ENCODE assay signal across 19 cellular contexts in genomic region chr2:45072064-45072861, GRCh38.
"Had no signal": no experiment of that assay in that cellular context is flagged by ENCODE, and none has a peak within 500 bp of the region (broad histone marks: within the 10 kb centered on the region; RNA-seq: fewer than 3 reads in every experiment).

No MANE protein-coding gene starts in this region.

- H3K9ac ChIP-seq: parathyroid adenoma had no signal

- H3K9me3 ChIP-seq: left ventricle myocardium inferior, neutrophil, sigmoid colon had no signal

- H3K4me3 Mint-ChIP-seq: activated naive CD8-positive, alpha-beta T cell treated with anti-CD3 and anti-CD28 coated beads, Interleukin-2, amount 10 ng/mL, durations not matched to agents 7 days and 5 days; activated T-cell treated with anti-CD3 and anti-CD28 coated beads, Interleukin-2, amount 50 U/mL, for 24 hours had no signal

- H3K4me1 Mint-ChIP-seq: activated naive CD8-positive, alpha-beta T cell treated with anti-CD3 and anti-CD28 coated beads, Interleukin-2, amount 10 ng/mL, durations not matched to agents 7 days and 5 days had no signal

- H3K36me3 ChIP-seq: left ventricle myocardium inferior, neutrophil, sigmoid colon had no signal

- H3K4me3 ChIP-seq: left ventricle myocardium inferior, sigmoid colon had no signal

- H3K4me1 ChIP-seq: left ventricle myocardium inferior, parathyroid adenoma, sigmoid colon had no signal

- H2AFZ ChIP-seq: parathyroid adenoma had no signal

- H3K27ac Mint-ChIP-seq: activated naive CD8-positive, alpha-beta T cell treated with anti-CD3 and anti-CD28 coated beads, Interleukin-2, amount 10 ng/mL, durations not matched to agents 7 days and 5 days; activated T-cell treated with anti-CD3 and anti-CD28 coated beads, Interleukin-2, amount 50 U/mL, for 24 hours; activated T-helper 2 cell treated with anti-CD3 and anti-CD28 coated beads, Interferon-gamma antibody, Interleukin-2, Interleukin-4, amounts not matched to agents 10 μg/mL and 5 μg/mL and 100 μg/mL, durations not matched to agents 14 hours and 24 hours and 36 hours had no signal

- DNase-seq: activated CD4-positive, alpha-beta T cell treated with anti-CD3 and anti-CD28 coated beads, Interleukin-2, amount 50 U/mL, for 4 hours; activated naive CD4-positive, alpha-beta T cell treated with Interleukin-2 at 50 U/mL for 16 hours; activated naive CD8-positive, alpha-beta T cell treated with anti-CD3 and anti-CD28 coated beads, Interleukin-2, amount 10 ng/mL, durations not matched to agents 7 days and 5 days; activated T-cell treated with anti-CD3 and anti-CD28 coated beads, Interleukin-2, amount 50 U/mL, for 24 hours; amygdala; central memory CD4-positive, alpha-beta T cell; erythroblast; foreskin melanocyte; head of caudate nucleus; kidney glomerular epithelial cell; left ventricle myocardium inferior; mammary epithelial cell; sigmoid colon; stimulated activated CD4-positive, alpha-beta T cell treated with anti-CD3 and anti-CD28 coated beads, Interleukin-4, amount 100 ng/mL, for 24 hours; stimulated activated naive CD4-positive, alpha-beta T cell; SW 1271 had no signal

- H3K79me2 ChIP-seq: parathyroid adenoma had no signal

- H3K36me3 Mint-ChIP-seq: activated naive CD8-positive, alpha-beta T cell treated with anti-CD3 and anti-CD28 coated beads, Interleukin-2, amount 10 ng/mL, durations not matched to agents 7 days and 5 days had no signal

- H3K27ac ChIP-seq: left ventricle myocardium inferior, neutrophil, parathyroid adenoma, sigmoid colon had no signal

- H3K9me3 Mint-ChIP-seq: activated naive CD8-positive, alpha-beta T cell treated with anti-CD3 and anti-CD28 coated beads, Interleukin-2, amount 10 ng/mL, durations not matched to agents 7 days and 5 days; activated T-cell treated with anti-CD3 and anti-CD28 coated beads, Interleukin-2, amount 50 U/mL, for 24 hours; activated T-helper 2 cell treated with anti-CD3 and anti-CD28 coated beads, Interferon-gamma antibody, Interleukin-2, Interleukin-4, amounts not matched to agents 10 μg/mL and 5 μg/mL and 100 μg/mL, durations not matched to agents 14 hours and 24 hours and 36 hours had no signal
